11 cellular contexts compared by ENCODE assay signal in genomic region chr6:105675715-105676397, GRCh38.
A peak's percentile ranks its signal among the peaks of the same experiment; 100 is the strongest.
DNase-seq lines count a peak whose midpoint lies in the region; ATAC-seq, FAIRE-seq and TF ChIP-seq lines count a peak whose summit lies in the region.
"Had no signal": no experiment of that assay in that cellular context is flagged by ENCODE, and none has a peak within 500 bp of the region (broad histone marks: within the 10 kb centered on the region; RNA-seq: fewer than 3 reads in every experiment).

No MANE protein-coding gene starts in this region.

- no peak overlapping the region for H2BK5ac ChIP-seq in neuronal stem cell (ENCODE audit: low read length)

- H2AK5ac ChIP-seq in neuronal stem cell (ENCODE audit: low read depth, low read length), result no peak overlapping the region

- H3K18ac ChIP-seq in neuronal stem cell (ENCODE audit: low read length), result no peak overlapping the region

- H3K4me3 Mint-ChIP-seq in astrocyte (ENCODE audit: unreplicated experiment), result no peak overlapping the region
- H3K4me3 Mint-ChIP-seq in naive thymus-derived CD4-positive, alpha-beta T cell, result no peak overlapping the region
- H3K4me3 Mint-ChIP-seq in CD8-positive, alpha-beta memory T cell, result no peak overlapping the region
- H3K4me3 Mint-ChIP-seq: stimulated activated naive CD8-positive, alpha-beta T cell treated with anti-CD3 and anti-CD28 coated beads, Interleukin-15, amount 100 ng/mL, for 72 hours had no signal

- H3K9ac ChIP-seq in astrocyte (ENCODE audit: low read length), result peak overlapping the region; percentile 20
- no peak overlapping the region for H3K9ac ChIP-seq in neuronal stem cell (ENCODE audit: low read depth, low read length, poor library complexity)

- WGBS in neuronal stem cell (ENCODE audit: extremely low coverage in 2 of 2, insufficient read length in 2 of 2, insufficient replicate concordance in 1 of 2), 2 donors, result no CpG with 5 or more reads among the region's 5 CpGs

- TF ChIP-seq POLR2A in GM12892 (IDR thresholded peaks at IDR 0.05; ENCODE audit: low read depth, low read length), result no peak

- TF ChIP-seq CTCF in astrocyte (IDR thresholded peaks at IDR 0.05; ENCODE audit: insufficient read depth, low read depth, low read length), result no peak

- H3K4ac ChIP-seq in neuronal stem cell (ENCODE audit: low read length), result no peak overlapping the region

- H3K4me3 ChIP-seq in astrocyte (ENCODE audit: insufficient read depth, low read depth, low read length), result no peak overlapping the region
- no peak overlapping the region for H3K4me3 ChIP-seq in neuronal stem cell (ENCODE audit: low read length in 2 of 2)
- H3K4me3 ChIP-seq in naive thymus-derived CD4-positive, alpha-beta T cell (ENCODE audit: low read length), result no peak overlapping the region
- H3K4me3 ChIP-seq in CD8-positive, alpha-beta memory T cell (ENCODE audit: low read length), result no peak overlapping the region

- H3K79me2 ChIP-seq in astrocyte (ENCODE audit: insufficient read depth, low read length), result no peaks in the 10 kb centered on the region

- FAIRE-seq in GM12892 (lab: Jason Lieb, UNC) (peak; percentile 86), astrocyte (lab: Jason Lieb, UNC) (peak; percentile 90)
- FAIRE-seq: HepG2 had no signal

- peak overlapping the region; percentile 18 for H2AFZ ChIP-seq in astrocyte (ENCODE audit: low read depth, low read length)
- H2AFZ ChIP-seq in neuronal stem cell (ENCODE audit: low read length), result peak overlapping the region; percentile 30

- H3K27me3 ChIP-seq in astrocyte (ENCODE audit: insufficient read depth, low read length) (no peaks in the 10 kb centered on the region), neuronal stem cell (ENCODE audit: control insufficient read depth in 3 of 3, insufficient read depth in 3 of 3, low read depth in 1 of 3, low read length in 3 of 3) (no peaks in the 10 kb centered on the region)
- no peaks in the 10 kb centered on the region for H3K27me3 ChIP-seq in naive thymus-derived CD4-positive, alpha-beta T cell (ENCODE audit: control insufficient read depth in 2 of 2, insufficient read depth in 2 of 2, low read length in 2 of 2)
- no peaks in the 10 kb centered on the region for H3K27me3 ChIP-seq in CD8-positive, alpha-beta memory T cell (ENCODE audit: insufficient read depth, low read length, poor library complexity, severe bottlenecking)
- H3K27me3 ChIP-seq: neutrophil had no signal

- peaks cover 3% of the 10 kb centered on the region for H3K4me1 Mint-ChIP-seq in astrocyte (ENCODE audit: low read depth, unreplicated experiment)
- peaks cover 0 to 3% (median 0%) of the 10 kb centered on the region in 7 donors for H3K4me1 Mint-ChIP-seq in naive thymus-derived CD4-positive, alpha-beta T cell
- no peaks in the 10 kb centered on the region for H3K4me1 Mint-ChIP-seq in CD8-positive, alpha-beta memory T cell
- H3K4me1 Mint-ChIP-seq: stimulated activated naive CD8-positive, alpha-beta T cell treated with anti-CD3 and anti-CD28 coated beads, Interleukin-15, amount 100 ng/mL, for 72 hours had no signal

- H4K8ac ChIP-seq in neuronal stem cell (ENCODE audit: low read depth, low read length), result no peak overlapping the region

- H3K27ac Mint-ChIP-seq in astrocyte (ENCODE audit: unreplicated experiment), result no peak overlapping the region
- no peak overlapping the region for H3K27ac Mint-ChIP-seq in naive thymus-derived CD4-positive, alpha-beta T cell
- H3K27ac Mint-ChIP-seq in CD8-positive, alpha-beta memory T cell, result no peak overlapping the region
- H3K27ac Mint-ChIP-seq: stimulated activated naive CD8-positive, alpha-beta T cell treated with anti-CD3 and anti-CD28 coated beads, Interleukin-15, amount 100 ng/mL, for 72 hours had no signal

- no peak overlapping the region for H3K23ac ChIP-seq in neuronal stem cell (ENCODE audit: low read depth, low read length, poor library complexity)

- H2BK12ac ChIP-seq in neuronal stem cell (ENCODE audit: low read length), result no peak overlapping the region

- no peak overlapping the region for H4K91ac ChIP-seq in neuronal stem cell (ENCODE audit: low read depth, low read length, poor library complexity)

- intact Hi-C loops in naive thymus-derived CD4-positive, alpha-beta T cell (cut with micrococcal nuclease), result no loop called here

- H3K36me3 Mint-ChIP-seq in astrocyte (ENCODE audit: low read depth, unreplicated experiment), result no peaks in the 10 kb centered on the region
- H3K36me3 Mint-ChIP-seq in naive thymus-derived CD4-positive, alpha-beta T cell, result peaks cover 0 to 6% (median 2%) of the 10 kb centered on the region in 5 donors
- H3K36me3 Mint-ChIP-seq in CD8-positive, alpha-beta memory T cell, result peaks cover 0 to 19% (median 2%) of the 10 kb centered on the region in 3 donors

- H3K36me3 ChIP-seq in astrocyte (ENCODE audit: insufficient read depth, low read length) (no peaks in the 10 kb centered on the region), neuronal stem cell (replicated peaks in 1 of 2; ENCODE audit: control insufficient read depth in 2 of 2, insufficient read depth in 2 of 2, low read length in 2 of 2) (no peaks in the 10 kb centered on the region)
- H3K36me3 ChIP-seq in naive thymus-derived CD4-positive, alpha-beta T cell (ENCODE audit: control insufficient read depth in 2 of 3, insufficient read depth in 3 of 3, low read length in 3 of 3), result no peaks in the 10 kb centered on the region
- H3K36me3 ChIP-seq in CD8-positive, alpha-beta memory T cell (ENCODE audit: insufficient read depth, low read length), result no peaks in the 10 kb centered on the region
- H3K36me3 ChIP-seq: neutrophil had no signal

- H2BK15ac ChIP-seq in neuronal stem cell (ENCODE audit: low read length), result no peak overlapping the region

- no peak overlapping the region for H3K14ac ChIP-seq in neuronal stem cell (ENCODE audit: low read length)

- H3K9me3 ChIP-seq in astrocyte (ENCODE audit: insufficient read depth, low read depth, low read length) (no peaks in the 10 kb centered on the region), neuronal stem cell (replicated peaks in 1 of 2; ENCODE audit: control insufficient read depth in 2 of 2, insufficient read depth in 1 of 2, low read depth in 1 of 2, low read length in 2 of 2) (no peaks in the 10 kb centered on the region)
- no peaks in the 10 kb centered on the region for H3K9me3 ChIP-seq in naive thymus-derived CD4-positive, alpha-beta T cell (ENCODE audit: control insufficient read depth in 2 of 3, low read length in 3 of 3)
- H3K9me3 ChIP-seq in CD8-positive, alpha-beta memory T cell (ENCODE audit: low read length), result no peaks in the 10 kb centered on the region
- H3K9me3 ChIP-seq: neutrophil had no signal

- no peaks in the 10 kb centered on the region for H3K9me3 Mint-ChIP-seq in astrocyte (ENCODE audit: unreplicated experiment)
- H3K9me3 Mint-ChIP-seq in naive thymus-derived CD4-positive, alpha-beta T cell, result peaks cover 0 to 26% (median 4%) of the 10 kb centered on the region in 11 donors
- peaks cover 0 to 5% (median 2%) of the 10 kb centered on the region in 5 donors for H3K9me3 Mint-ChIP-seq in CD8-positive, alpha-beta memory T cell

- H3K27ac ChIP-seq in astrocyte (ENCODE audit: low read depth, low read length) (peak overlapping the region; percentile 50), neuronal stem cell (replicated peaks; ENCODE audit: low read length) (no peak overlapping the region)
- no peak overlapping the region for H3K27ac ChIP-seq in naive thymus-derived CD4-positive, alpha-beta T cell (ENCODE audit: low read depth, low read length)
- no peak overlapping the region for H3K27ac ChIP-seq in CD8-positive, alpha-beta memory T cell (ENCODE audit: low read depth, low read length)
- H3K27ac ChIP-seq: neutrophil had no signal

- H3K4me2 ChIP-seq in astrocyte (ENCODE audit: low read length), result peak overlapping the region; percentile 32
- H3K4me2 ChIP-seq in neuronal stem cell (ENCODE audit: insufficient read depth, low read length, poor library complexity, severe bottlenecking), result no peak overlapping the region

- H3K27me3 Mint-ChIP-seq in astrocyte (ENCODE audit: low read depth, unreplicated experiment), result no peaks in the 10 kb centered on the region
- H3K27me3 Mint-ChIP-seq in naive thymus-derived CD4-positive, alpha-beta T cell, result peaks cover 0 to 27% (median 11%) of the 10 kb centered on the region in 5 donors
- H3K27me3 Mint-ChIP-seq in CD8-positive, alpha-beta memory T cell, result no peaks in the 10 kb centered on the region

- no peaks in the 10 kb centered on the region for H3K79me1 ChIP-seq in neuronal stem cell (ENCODE audit: low read depth, low read length)

- POLR2A ChIA-PET in naive thymus-derived CD4-positive, alpha-beta T cell (lab: Charles Lee), result no interaction called here
- POLR2A ChIA-PET in CD8-positive, alpha-beta memory T cell (lab: Charles Lee), result no interaction called here

- DNase-seq in GM12892 (ENCODE audit: insufficient read length) (peak; percentile 7), NCI-H1930 (lab: John Stamatoyannopoulos, UW) (peak; percentile 67 to 68), astrocyte (ENCODE audit: low read depth) (peak; percentile 97), neuronal stem cell (ENCODE audit: low spot score) (no peak), putamen (ENCODE audit: low spot score) (no peak)
- DNase-seq in naive thymus-derived CD4-positive, alpha-beta T cell, result no peak
- no peak for DNase-seq in CD8-positive, alpha-beta memory T cell
- DNase-seq: stimulated activated naive CD8-positive, alpha-beta T cell treated with anti-CD3 and anti-CD28 coated beads, Interleukin-15, amount 100 ng/mL, for 72 hours had no signal

- H4K20me1 ChIP-seq in astrocyte (ENCODE audit: insufficient read depth, low read length), result no peaks in the 10 kb centered on the region

- H3K4me1 ChIP-seq in astrocyte (ENCODE audit: insufficient read depth, low read length) (peaks cover 10% of the 10 kb centered on the region), neuronal stem cell (ENCODE audit: control insufficient read depth in 2 of 2, insufficient read depth in 1 of 2, low read depth in 1 of 2, low read length in 2 of 2) (peaks cover 0 to 4% of the 10 kb centered on the region in 2 donors)
- H3K4me1 ChIP-seq in naive thymus-derived CD4-positive, alpha-beta T cell (ENCODE audit: control insufficient read depth in 2 of 2, insufficient read depth in 2 of 2, low read length in 2 of 2), result no peaks in the 10 kb centered on the region
- H3K4me1 ChIP-seq in CD8-positive, alpha-beta memory T cell (ENCODE audit: insufficient read depth, low read length), result no peaks in the 10 kb centered on the region

- H2BK120ac ChIP-seq in neuronal stem cell (ENCODE audit: low read depth, low read length), result no peak overlapping the region

- CTCF ChIA-PET in naive thymus-derived CD4-positive, alpha-beta T cell (lab: Charles Lee), result no interaction called here
- CTCF ChIA-PET in CD8-positive, alpha-beta memory T cell (lab: Charles Lee), result no interaction called here

- no peak for ATAC-seq in naive thymus-derived CD4-positive, alpha-beta T cell
- ATAC-seq in HG03520 (IDR thresholded peaks at IDR 0.05; ENCODE audit: unreplicated experiment), result no peak
- ATAC-seq: HepG2; stimulated activated naive CD8-positive, alpha-beta T cell treated with anti-CD3 and anti-CD28 coated beads, Interleukin-15, amount 100 ng/mL, for 72 hours had no signal

Comparison
In these comparisons a context has a peak if more than half of its experiments do, and no peak if none do; other contexts are left out.
1. DNase-seq: peak in GM12892 (single experiment), NCI-H1930 (2 of 2) and astrocyte (single experiment); none in neuronal stem cell (single experiment), putamen (single experiment), naive thymus-derived CD4-positive, alpha-beta T cell (0 of 9) and CD8-positive, alpha-beta memory T cell (0 of 5).